In the genomic region with DNA sequence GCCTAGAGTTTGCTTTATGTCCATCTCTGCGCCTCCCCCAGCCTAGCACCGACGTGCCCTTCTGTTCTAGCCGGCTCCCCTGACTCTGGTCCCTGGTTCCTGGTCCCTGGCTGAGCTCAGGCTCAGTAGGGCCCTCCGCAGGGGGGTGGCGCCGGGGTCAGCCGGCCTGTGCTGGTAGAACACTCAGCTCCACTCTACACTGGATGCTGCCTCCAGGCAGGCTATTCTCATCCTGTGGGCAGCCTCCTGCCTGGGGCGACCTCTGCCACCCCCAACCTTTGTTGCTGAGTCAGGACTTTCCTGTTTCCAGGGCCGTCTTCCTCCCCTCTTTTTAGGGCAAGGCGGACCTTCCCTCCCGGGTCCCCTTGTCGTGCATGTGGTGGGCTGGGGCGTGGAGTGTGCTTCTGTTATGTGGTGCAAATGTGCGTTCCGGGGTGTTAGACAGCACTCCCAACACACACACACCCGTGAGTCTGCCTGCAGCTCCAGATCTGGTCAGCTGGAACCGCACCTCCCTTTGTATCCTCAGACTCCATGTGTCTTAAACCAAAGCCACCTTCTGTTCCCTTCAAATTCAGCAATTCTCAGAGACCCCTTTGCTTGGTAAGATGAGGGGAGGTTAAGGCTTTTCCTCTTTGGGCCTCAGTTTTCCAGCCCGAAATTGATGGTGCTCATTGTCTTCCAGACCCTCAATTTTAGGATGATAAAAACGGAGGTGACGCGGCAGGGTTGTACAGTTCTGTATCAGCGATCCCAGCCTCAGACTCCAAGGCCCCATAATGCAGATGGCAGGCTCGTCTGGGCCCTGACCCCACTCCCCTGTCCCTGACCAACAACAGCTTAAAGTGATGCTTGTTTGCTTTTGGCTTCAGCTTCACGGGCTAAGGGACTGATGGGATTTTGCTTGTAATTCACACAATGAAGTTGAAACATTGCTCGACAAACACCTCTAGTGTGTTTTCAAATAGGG, we compare ENCODE assay signal across 17 cellular contexts.
DNase-seq lines count a peak whose midpoint lies in the region; ATAC-seq and TF ChIP-seq lines count a peak whose summit lies in the region.
"Had no signal": no experiment of that assay in that cellular context is flagged by ENCODE, and none has a peak within 500 bp of the region (broad histone marks: within the 10 kb centered on the region; RNA-seq: fewer than 3 reads in every experiment).

No MANE protein-coding gene starts in this region.

- no peak overlapping the region for H3K27ac Mint-ChIP-seq in chondrocyte (ENCODE audit: unreplicated experiment)
- H3K27ac Mint-ChIP-seq: CD8-positive, alpha-beta memory T cell had no signal

- H4K91ac ChIP-seq in neuronal stem cell (ENCODE audit: low read depth, low read length, poor library complexity), result no peak overlapping the region

- peak overlapping the region; percentile 76 for H2AK5ac ChIP-seq in neuronal stem cell (ENCODE audit: low read depth, low read length)

- intact Hi-C loops in mammary epithelial cell (cut with micrococcal nuclease), result loop anchor here (10.0 kb wide), 1 partner anchor 1745 kb away; no protein-coding TSS in a partner anchor

- H4K20me1 ChIP-seq in mammary epithelial cell (ENCODE audit: insufficient read depth, low read length), result no peaks in the 10 kb centered on the region

- H3K27ac ChIP-seq in HUES64 (ENCODE audit: low read depth, low read length), result peak overlapping the region; percentile 21; the same call in 1 of the 2 replicates
- H3K27ac ChIP-seq in neuronal stem cell (replicated peaks; ENCODE audit: low read length), result peak overlapping the region; percentile 44
- H3K27ac ChIP-seq in mammary epithelial cell (ENCODE audit: insufficient read depth, low read depth, low read length), result no peak overlapping the region
- H3K27ac ChIP-seq: BLaER1 treated with 17β-estradiol and CSF1 and Interleukin-3, amounts not matched to agents 10 nM and 100 nM had no signal

- DNase-seq in ELF-1 (ENCODE audit: low read depth, low spot score) (peak; percentile 40), chondrocyte (ENCODE audit: low spot score) (peak; percentile 73), neuronal stem cell (ENCODE audit: low spot score) (no peak), mammary epithelial cell (no peak), NCI-H748 treated with DMSO at 0.1 percent for 48 hours (lab: John Stamatoyannopoulos, UW) (no peak)
- DNase-seq: MM.1S, NCI-H1105, NCI-H1694, NCI-H2081 treated with DMSO at 0.1 percent for 48 hours, NCI-H446 treated with DMSO at 0.1 percent for 48 hours, NCI-H69, SHP77 treated with DMSO at 0.1 percent for 48 hours, SK-N-SH had no signal

- no peak overlapping the region for H4K8ac ChIP-seq in neuronal stem cell (ENCODE audit: low read depth, low read length)

- dilution Hi-C loops in mammary epithelial cell (cut with HindIII; ENCODE audit: low sequenced_read_pairs), result no loop called here

- H3K27me3 Mint-ChIP-seq in chondrocyte (ENCODE audit: low read depth), result no peaks in the 10 kb centered on the region

- WGBS in HUES64, result 89% methylated on average over 22 of the region's 26 CpGs
- WGBS in neuronal stem cell (ENCODE audit: extremely low coverage in 2 of 2, insufficient read length in 2 of 2, insufficient replicate concordance in 1 of 2), 2 donors, result no CpG with 5 or more reads among the region's 26 CpGs
- WGBS in mammary epithelial cell (ENCODE audit: low coverage, missing lambda C conversion rate), result 86% methylated on average over 11 of the region's 26 CpGs

- H3K36me3 ChIP-seq in HUES64 (ENCODE audit: insufficient read depth, low read length), result no peaks in the 10 kb centered on the region
- no peaks in the 10 kb centered on the region for H3K36me3 ChIP-seq in neuronal stem cell (replicated peaks in 1 of 2; ENCODE audit: control insufficient read depth in 2 of 2, insufficient read depth in 2 of 2, low read length in 2 of 2)
- H3K36me3 ChIP-seq in mammary epithelial cell (ENCODE audit: insufficient read depth, low read length), result no peaks in the 10 kb centered on the region
- H3K36me3 ChIP-seq: BLaER1 treated with 17β-estradiol and CSF1 and Interleukin-3, amounts not matched to agents 10 nM and 100 nM had no signal

- no peak overlapping the region for H3K9ac ChIP-seq in HUES64 (ENCODE audit: low read depth, low read length)
- H3K9ac ChIP-seq in neuronal stem cell (ENCODE audit: low read depth, low read length, poor library complexity), result no peak overlapping the region
- no peak overlapping the region for H3K9ac ChIP-seq in mammary epithelial cell (ENCODE audit: insufficient read depth, low read length)
- H3K9ac ChIP-seq: BLaER1 treated with 17β-estradiol and CSF1 and Interleukin-3, amounts not matched to agents 10 nM and 100 nM; SK-N-SH had no signal

- ATAC-seq in HG03460 (IDR thresholded peaks at IDR 0.05; ENCODE audit: unreplicated experiment), result no peak

- H2AFZ ChIP-seq in neuronal stem cell (ENCODE audit: low read length), result no peak overlapping the region
- H2AFZ ChIP-seq in mammary epithelial cell (ENCODE audit: low read depth, low read length), result no peak overlapping the region

- H2BK12ac ChIP-seq in neuronal stem cell (ENCODE audit: low read length), result no peak overlapping the region

- no peak overlapping the region for H3K4me2 ChIP-seq in neuronal stem cell (ENCODE audit: insufficient read depth, low read length, poor library complexity, severe bottlenecking)
- H3K4me2 ChIP-seq in mammary epithelial cell (ENCODE audit: insufficient read depth, low read depth, low read length), result no peak overlapping the region
- H3K4me2 ChIP-seq: SK-N-SH had no signal

- H3K4me1 ChIP-seq in HUES64 (ENCODE audit: insufficient read depth, low read length), result peaks cover 24% of the 10 kb centered on the region; the same call in 1 of the 2 replicates
- peaks cover 3 to 23% of the 10 kb centered on the region in 2 donors for H3K4me1 ChIP-seq in neuronal stem cell (ENCODE audit: control insufficient read depth in 2 of 2, insufficient read depth in 1 of 2, low read depth in 1 of 2, low read length in 2 of 2)
- no peaks in the 10 kb centered on the region for H3K4me1 ChIP-seq in mammary epithelial cell (ENCODE audit: insufficient read depth, low read length)

- peak overlapping the region; percentile 69 for H2BK5ac ChIP-seq in neuronal stem cell (ENCODE audit: low read length)

- H3K18ac ChIP-seq in neuronal stem cell (ENCODE audit: low read length), result peak overlapping the region; percentile 15

- H3K4me3 Mint-ChIP-seq in chondrocyte (ENCODE audit: unreplicated experiment), result no peak overlapping the region
- H3K4me3 Mint-ChIP-seq: CD8-positive, alpha-beta memory T cell had no signal

- H2BK120ac ChIP-seq in neuronal stem cell (ENCODE audit: low read depth, low read length), result no peak overlapping the region

- no peak overlapping the region for H3K23ac ChIP-seq in neuronal stem cell (ENCODE audit: low read depth, low read length, poor library complexity)

- in situ Hi-C loops in mammary epithelial cell (cut with MboI; ENCODE audit: low sequenced_read_pairs in 2 of 2), result loop anchor here in 1 of 2 donors (10.0 to 25.0 kb wide), 2 partner anchors 1655 to 1937 kb away; no protein-coding TSS in a partner anchor

- no peaks in the 10 kb centered on the region for H3K9me3 Mint-ChIP-seq in chondrocyte (ENCODE audit: low read depth)
- H3K9me3 Mint-ChIP-seq: CD8-positive, alpha-beta memory T cell had no signal

- no peaks in the 10 kb centered on the region for H3K4me1 Mint-ChIP-seq in chondrocyte (ENCODE audit: low read depth)
- H3K4me1 Mint-ChIP-seq: CD8-positive, alpha-beta memory T cell had no signal

- H3K36me3 Mint-ChIP-seq in chondrocyte (ENCODE audit: low read depth), result no peaks in the 10 kb centered on the region
- H3K36me3 Mint-ChIP-seq: CD8-positive, alpha-beta memory T cell had no signal

- no peak overlapping the region for H3K4ac ChIP-seq in neuronal stem cell (ENCODE audit: low read length)

- H3K27me3 ChIP-seq in HUES64 (ENCODE audit: insufficient read depth, low read length) (no peaks in the 10 kb centered on the region), neuronal stem cell (ENCODE audit: control insufficient read depth in 3 of 3, insufficient read depth in 3 of 3, low read depth in 1 of 3, low read length in 3 of 3) (no peaks in the 10 kb centered on the region), mammary epithelial cell (ENCODE audit: insufficient read depth, low read length) (no peaks in the 10 kb centered on the region)
- H3K27me3 ChIP-seq: BLaER1 treated with 17β-estradiol and CSF1 and Interleukin-3, amounts not matched to agents 10 nM and 100 nM had no signal

- CTCF ChIA-PET in mammary epithelial cell (lab: Charles Lee; ENCODE audit: low non-redundant PET), result no interaction called here

- H3K14ac ChIP-seq in neuronal stem cell (ENCODE audit: low read length), result no peak overlapping the region

- no TSS peak for BruUV-seq in mammary epithelial cell (replicated peaks; lab: Mats Ljungman, UMichigan)

- H3K9me3 ChIP-seq in HUES64 (ENCODE audit: insufficient read depth, low read depth, low read length) (no peaks in the 10 kb centered on the region), neuronal stem cell (replicated peaks in 1 of 2; ENCODE audit: control insufficient read depth in 2 of 2, insufficient read depth in 1 of 2, low read depth in 1 of 2, low read length in 2 of 2) (no peaks in the 10 kb centered on the region), mammary epithelial cell (replicated peaks; ENCODE audit: insufficient read depth, low read length) (peaks cover 37% of the 10 kb centered on the region)
- H3K9me3 ChIP-seq: BLaER1 treated with 17β-estradiol and CSF1 and Interleukin-3, amounts not matched to agents 10 nM and 100 nM; SK-N-SH had no signal

- peaks cover 8% of the 10 kb centered on the region for H3K79me1 ChIP-seq in neuronal stem cell (ENCODE audit: low read depth, low read length)

- H2BK15ac ChIP-seq in neuronal stem cell (ENCODE audit: low read length), result peak overlapping the region; percentile 10

- H3K4me3 ChIP-seq in HUES64 (ENCODE audit: low read length) (no peak overlapping the region), neuronal stem cell (ENCODE audit: low read length in 2 of 2) (no peak overlapping the region), mammary epithelial cell (replicated peaks in 1 of 3; ENCODE audit: insufficient read depth in 1 of 3, low read depth in 2 of 3, low read length in 3 of 3) (no peak overlapping the region)
- H3K4me3 ChIP-seq: BLaER1 treated with 17β-estradiol and CSF1 and Interleukin-3, amounts not matched to agents 10 nM and 100 nM had no signal

- H3K79me2 ChIP-seq in mammary epithelial cell (ENCODE audit: insufficient read depth, low read length), result no peaks in the 10 kb centered on the region

- no peak for TF ChIP-seq CTCF in chondrocyte (IDR thresholded peaks at IDR 0.05)
- no peak for TF ChIP-seq CTCF in mammary epithelial cell (conservative IDR thresholded peaks at IDR 0.05 in 1 of 2, IDR thresholded peaks at IDR 0.05 in 1 of 2; ENCODE audit: extremely low read depth in 1 of 2, insufficient read depth in 1 of 2, low read depth in 1 of 2, low read length in 2 of 2)

Comparison
In these comparisons a context has a peak if more than half of its experiments do, and no peak if none do; other contexts are left out.
1. DNase-seq: peak in ELF-1 (single experiment) and chondrocyte (single experiment); none in neuronal stem cell (single experiment), mammary epithelial cell (single experiment) and NCI-H748 treated with DMSO at 0.1 percent for 48 hours (single experiment).